ENCODE assay signal across 11 cellular contexts in the genomic region with DNA sequence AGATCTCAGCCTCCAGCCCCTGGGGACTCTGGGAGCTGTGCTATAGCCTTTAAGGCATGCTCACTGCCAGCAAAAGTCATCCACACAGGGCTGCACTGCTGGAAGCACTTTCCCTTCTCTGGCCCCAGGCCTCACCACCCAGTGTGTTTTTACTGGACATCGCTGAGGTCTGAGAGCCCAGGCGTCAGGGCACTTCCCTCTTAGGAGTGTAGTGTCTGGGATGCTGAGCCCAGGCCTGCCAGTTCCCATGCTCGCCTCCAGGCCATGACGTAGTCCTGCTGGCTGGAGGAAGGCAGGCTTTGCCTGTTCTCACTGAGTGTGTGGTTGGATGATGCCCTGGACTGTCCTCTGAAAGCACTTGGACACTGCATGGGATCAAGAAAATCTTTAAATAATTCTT.
DNase-seq lines count a peak whose midpoint lies in the region; ATAC-seq and TF ChIP-seq lines count a peak whose summit lies in the region.
"Had no signal": no experiment of that assay in that cellular context is flagged by ENCODE, and none has a peak within 500 bp of the region (broad histone marks: within the 10 kb centered on the region; RNA-seq: fewer than 3 reads in every experiment).

No MANE protein-coding gene starts in this region.

- DNase-seq in EH (ENCODE audit: low read depth) (peak; percentile 97), body of pancreas (peak; percentile 23 to 43 (median 35)), left ventricle myocardium superior (peak; percentile 84), skeletal muscle cell (ENCODE audit: low read depth) (peak; percentile 84), NCI-H1694 (lab: John Stamatoyannopoulos, UW) (no peak), HT-29 (ENCODE audit: low spot score) (no peak), putamen (ENCODE audit: low spot score) (no peak)
- DNase-seq: activated T-cell treated with anti-CD3 and anti-CD28 coated beads for 4 hours, head of caudate nucleus had no signal

- no peaks in the 10 kb centered on the region for H3K9me3 ChIP-seq in body of pancreas

- intact Hi-C loops in body of pancreas (cut with DNase I), result no loop called here
- intact Hi-C loops in left ventricle myocardium superior (cut with micrococcal nuclease), result no loop called here

- 61 to 74% methylated on average over 4 of the region's 4 CpGs for WGBS in body of pancreas, 2 donors

- no peak for TF ChIP-seq CTCF in body of pancreas (IDR thresholded peaks at IDR 0.05)

- H3K4me1 ChIP-seq in body of pancreas, result peaks cover 53% of the 10 kb centered on the region

- ATAC-seq in body of pancreas, result peak; percentile 59
- peak; percentile 86 for ATAC-seq in left ventricle myocardium superior
- no peak for ATAC-seq in GM18502 (IDR thresholded peaks at IDR 0.05; ENCODE audit: poor library complexity, unreplicated experiment)

- TF ChIP-seq POLR2A in body of pancreas (IDR thresholded peaks at IDR 0.05), result no peak

- no peak overlapping the region for H3K4me3 ChIP-seq in body of pancreas
- no peak overlapping the region for H3K4me3 ChIP-seq in skeletal muscle cell (ENCODE audit: low read depth, low read length)
- H3K4me3 ChIP-seq: BLaER1 treated with 17β-estradiol and CSF1 and Interleukin-3, amounts not matched to agents 10 nM and 100 nM had no signal

- H3K27me3 ChIP-seq in body of pancreas, result no peaks in the 10 kb centered on the region
- H3K27me3 ChIP-seq: BLaER1 treated with 17β-estradiol and CSF1 and Interleukin-3, amounts not matched to agents 10 nM and 100 nM had no signal

- no peaks in the 10 kb centered on the region for H3K36me3 ChIP-seq in body of pancreas (replicated peaks in 1 of 2; ENCODE audit: insufficient read depth in 1 of 2, low read depth in 2 of 2)
- H3K36me3 ChIP-seq: BLaER1 treated with 17β-estradiol and CSF1 and Interleukin-3, amounts not matched to agents 10 nM and 100 nM had no signal

- H3K27ac ChIP-seq in body of pancreas, result no peak overlapping the region
- H3K27ac ChIP-seq: BLaER1 treated with 17β-estradiol and CSF1 and Interleukin-3, amounts not matched to agents 10 nM and 100 nM had no signal

Comparison
In these comparisons a context has a peak if more than half of its experiments do, and no peak if none do; other contexts are left out.
1. DNase-seq: peak in EH (single experiment), body of pancreas (4 of 4), left ventricle myocardium superior (single experiment) and skeletal muscle cell (single experiment); none in NCI-H1694 (single experiment), HT-29 (single experiment) and putamen (single experiment).